Comparison of ENCODE assay signal across 17 cellular contexts in the genomic region with DNA sequence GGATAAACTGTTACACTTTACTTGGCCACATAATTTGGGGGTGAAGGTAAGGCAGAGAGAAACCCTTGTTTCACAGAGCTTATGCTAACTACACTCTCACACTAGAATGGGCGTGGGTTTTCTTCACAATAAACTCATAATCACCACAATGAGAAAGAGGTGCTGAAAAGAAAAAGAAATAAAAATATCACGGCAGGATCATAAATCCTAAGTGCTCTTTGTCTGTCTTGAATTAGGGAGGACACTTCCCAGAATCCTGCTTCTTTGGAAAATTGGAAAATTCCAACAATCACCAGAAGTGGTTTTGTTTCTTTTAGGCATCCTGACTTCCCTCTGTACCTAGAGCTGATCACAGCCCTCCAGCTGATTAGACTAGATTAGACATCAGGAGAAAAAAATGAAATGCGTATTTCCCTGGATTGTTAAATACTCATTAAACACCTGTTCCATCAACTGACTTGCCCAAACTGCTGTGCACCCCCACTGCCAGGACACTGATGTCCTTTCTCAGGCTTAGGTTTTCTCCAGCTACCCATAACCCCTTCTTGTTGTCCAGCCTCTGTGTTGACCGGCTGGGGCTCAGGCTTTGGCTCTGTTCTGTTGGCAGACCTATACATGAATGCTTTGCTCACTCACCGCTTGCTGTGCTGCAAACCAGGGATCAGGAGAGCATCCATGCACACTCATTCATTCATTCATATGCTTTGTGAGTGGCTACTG. TPM values are rescaled to one million over a fixed set of nuclear protein-coding genes. Genes with fewer than 3 reads are reported as not detected.
DNase-seq lines count a peak whose midpoint lies in the region; ATAC-seq and TF ChIP-seq lines count a peak whose summit lies in the region.
"Had no signal": no experiment of that assay in that cellular context is flagged by ENCODE, and none has a peak within 500 bp of the region (broad histone marks: within the 10 kb centered on the region; RNA-seq: fewer than 3 reads in every experiment).

No MANE protein-coding gene starts in this region.

- no peaks in the 10 kb centered on the region for H3K27me3 ChIP-seq in GM23338 (ENCODE audit: insufficient read depth)
- H3K27me3 ChIP-seq in CD4-positive, alpha-beta memory T cell (ENCODE audit: insufficient read depth, low read length) = no peaks in the 10 kb centered on the region
- H3K27me3 ChIP-seq: SJSA1 had no signal

- POLR2A ChIA-PET in CD4-positive, alpha-beta memory T cell (lab: Charles Lee; ENCODE audit: partially characterized antibody) = no interaction called here

- peak overlapping the region; percentile 38; the same call in 1 of the 2 replicates for H3K4me2 ChIP-seq in GM23338

- no peak overlapping the region for H3K4me3 Mint-ChIP-seq in GM23338
- no peak overlapping the region for H3K4me3 Mint-ChIP-seq in activated T-helper 1 cell treated with anti-CD3 and anti-CD28 coated beads, Interleukin-12 subunit alpha, Interleukin-12 subunit beta, Interleukin-2, Interleukin-4 antibody, amounts not matched to agents 30 ng/mL and 10 ng/mL and 1 ng/mL, durations not matched to agents 14 hours and 24 hours and 36 hours
- H3K4me3 Mint-ChIP-seq in nephron progenitor cell = no peak overlapping the region
- H3K4me3 Mint-ChIP-seq in CD4-positive, alpha-beta memory T cell = no peak overlapping the region
- H3K4me3 Mint-ChIP-seq: H9 had no signal

- H3K27ac Mint-ChIP-seq in GM23338 (no peak overlapping the region), nephron progenitor cell (peak overlapping the region; percentile 4)
- H3K27ac Mint-ChIP-seq in activated T-helper 1 cell treated with anti-CD3 and anti-CD28 coated beads, Interleukin-12 subunit alpha, Interleukin-12 subunit beta, Interleukin-2, Interleukin-4 antibody, amounts not matched to agents 30 ng/mL and 10 ng/mL and 1 ng/mL, durations not matched to agents 14 hours and 24 hours and 36 hours = peak overlapping the region; percentile 8
- H3K27ac Mint-ChIP-seq in CD4-positive, alpha-beta memory T cell = no peak overlapping the region

- H3K4me1 Mint-ChIP-seq in GM23338 (peaks cover 26% of the 10 kb centered on the region), nephron progenitor cell (peaks cover 4% of the 10 kb centered on the region)
- peaks cover 31% of the 10 kb centered on the region for H3K4me1 Mint-ChIP-seq in activated T-helper 1 cell treated with anti-CD3 and anti-CD28 coated beads, Interleukin-12 subunit alpha, Interleukin-12 subunit beta, Interleukin-2, Interleukin-4 antibody, amounts not matched to agents 30 ng/mL and 10 ng/mL and 1 ng/mL, durations not matched to agents 14 hours and 24 hours and 36 hours (ENCODE audit: low read depth)
- H3K4me1 Mint-ChIP-seq in CD4-positive, alpha-beta memory T cell = peaks cover 0 to 2% (median under 1%) of the 10 kb centered on the region in 4 donors

- H2AFZ ChIP-seq in GM23338 = no peak overlapping the region

- intact Hi-C loops in activated T-helper 1 cell treated with anti-CD3 and anti-CD28 coated beads, Interleukin-12 subunit alpha, Interleukin-12 subunit beta, Interleukin-2, Interleukin-4 antibody, amounts not matched to agents 30 ng/mL and 10 ng/mL and 1 ng/mL, durations not matched to agents 14 hours and 24 hours and 36 hours (cut with micrococcal nuclease) = no loop called here
- intact Hi-C loops in CD4-positive, alpha-beta memory T cell (cut with micrococcal nuclease) = no loop called here

- H3K36me3 Mint-ChIP-seq in GM23338 (ENCODE audit: low read depth) = no peaks in the 10 kb centered on the region
- H3K36me3 Mint-ChIP-seq in activated T-helper 1 cell treated with anti-CD3 and anti-CD28 coated beads, Interleukin-12 subunit alpha, Interleukin-12 subunit beta, Interleukin-2, Interleukin-4 antibody, amounts not matched to agents 30 ng/mL and 10 ng/mL and 1 ng/mL, durations not matched to agents 14 hours and 24 hours and 36 hours (ENCODE audit: low read depth) = peaks cover 12% of the 10 kb centered on the region
- H3K36me3 Mint-ChIP-seq in nephron progenitor cell (ENCODE audit: low read depth) = peaks cover 5% of the 10 kb centered on the region
- peaks cover 14 to 19% of the 10 kb centered on the region in 2 donors for H3K36me3 Mint-ChIP-seq in CD4-positive, alpha-beta memory T cell

- DNase-seq in NCI-H2107 treated with DMSO at 0.1 percent for 48 hours (lab: John Stamatoyannopoulos, UW; ENCODE audit: unreplicated experiment) (peak; percentile 85), NCI-H2107 (lab: John Stamatoyannopoulos, UW) (no peak), GM23338 (ENCODE audit: low spot score) (no peak), nephron progenitor cell (no peak), NCI-H2227 (lab: John Stamatoyannopoulos, UW; ENCODE audit: unreplicated experiment) (no peak), NCI-H2196 treated with DMSO at 0.1 percent for 48 hours (lab: John Stamatoyannopoulos, UW; ENCODE audit: unreplicated experiment) (no peak)
- DNase-seq in activated T-helper 1 cell treated with anti-CD3 and anti-CD28 coated beads, Interleukin-12 subunit alpha, Interleukin-12 subunit beta, Interleukin-2, Interleukin-4 antibody, amounts not matched to agents 30 ng/mL and 10 ng/mL and 1 ng/mL, durations not matched to agents 14 hours and 24 hours and 36 hours (ENCODE audit: low spot score) = no peak
- no peak for DNase-seq in CD4-positive, alpha-beta memory T cell
- DNase-seq: 8988T; C1 segment of cervical spinal cord; H9; NCI-H1436; NCI-H2081 treated with DMSO at 0.1 percent for 48 hours; NK-92 treated with Interleukin-12 subunit alpha and Interleukin-12 subunit beta, amount 100 ng/mL, for 24 hours; OCI-M1; RPMI8226 had no signal

- no peaks in the 10 kb centered on the region for H4K20me1 ChIP-seq in GM23338 (replicated peaks; ENCODE audit: insufficient read depth)

- no peaks in the 10 kb centered on the region for H3K9me2 ChIP-seq in GM23338 (ENCODE audit: insufficient read depth)

- H3F3A ChIP-seq in GM23338 (replicated peaks; ENCODE audit: low read depth) = no peaks in the 10 kb centered on the region

- H3K9me3 Mint-ChIP-seq in GM23338 (no peaks in the 10 kb centered on the region), nephron progenitor cell (no peaks in the 10 kb centered on the region)
- no peaks in the 10 kb centered on the region for H3K9me3 Mint-ChIP-seq in activated T-helper 1 cell treated with anti-CD3 and anti-CD28 coated beads, Interleukin-12 subunit alpha, Interleukin-12 subunit beta, Interleukin-2, Interleukin-4 antibody, amounts not matched to agents 30 ng/mL and 10 ng/mL and 1 ng/mL, durations not matched to agents 14 hours and 24 hours and 36 hours
- no peaks in the 10 kb centered on the region for H3K9me3 Mint-ChIP-seq in CD4-positive, alpha-beta memory T cell
- H3K9me3 Mint-ChIP-seq: H9 had no signal

- H3K4me3 ChIP-seq in GM23338 = no peak overlapping the region
- no peak overlapping the region for H3K4me3 ChIP-seq in CD4-positive, alpha-beta memory T cell (ENCODE audit: low read length in 2 of 2)
- H3K4me3 ChIP-seq: SJSA1 had no signal

- no peaks in the 10 kb centered on the region for H3K9me3 ChIP-seq in CD4-positive, alpha-beta memory T cell (ENCODE audit: control insufficient read depth in 1 of 2, low read length in 2 of 2)
- H3K9me3 ChIP-seq: SJSA1 had no signal

- H3K27me3 Mint-ChIP-seq in GM23338 (ENCODE audit: insufficient read depth, low read depth, poor library complexity) = no peaks in the 10 kb centered on the region
- H3K27me3 Mint-ChIP-seq in activated T-helper 1 cell treated with anti-CD3 and anti-CD28 coated beads, Interleukin-12 subunit alpha, Interleukin-12 subunit beta, Interleukin-2, Interleukin-4 antibody, amounts not matched to agents 30 ng/mL and 10 ng/mL and 1 ng/mL, durations not matched to agents 14 hours and 24 hours and 36 hours (ENCODE audit: insufficient read depth) = no peaks in the 10 kb centered on the region
- H3K27me3 Mint-ChIP-seq in nephron progenitor cell (ENCODE audit: low read depth, poor library complexity) = peaks cover 3% of the 10 kb centered on the region
- H3K27me3 Mint-ChIP-seq in CD4-positive, alpha-beta memory T cell = no peaks in the 10 kb centered on the region

- CTCF ChIA-PET in CD4-positive, alpha-beta memory T cell (lab: Charles Lee; ENCODE audit: partially characterized antibody) = no interaction called here

- no peak for TF ChIP-seq CTCF in GM23338 (conservative IDR thresholded peaks at IDR 0.05; ENCODE audit: low read depth in 2 of 2)
- no peak for TF ChIP-seq CTCF in nephron progenitor cell (IDR thresholded peaks at IDR 0.05)

- H3K4me1 ChIP-seq in GM23338 (ENCODE audit: insufficient read depth) = peaks cover 17% of the 10 kb centered on the region; the same call in 1 of the 2 replicates
- peaks cover 6% of the 10 kb centered on the region for H3K4me1 ChIP-seq in CD4-positive, alpha-beta memory T cell (ENCODE audit: insufficient read depth, low read length)

- no peak for ATAC-seq in GM23338

- H3K27ac ChIP-seq in GM23338 (ENCODE audit: low read depth) = no peak overlapping the region
- no peak overlapping the region for H3K27ac ChIP-seq in CD4-positive, alpha-beta memory T cell (ENCODE audit: low read depth, low read length)
- H3K27ac ChIP-seq: SJSA1 had no signal

- H3K36me3 ChIP-seq in GM23338 (ENCODE audit: insufficient read depth) = no peaks in the 10 kb centered on the region
- no peaks in the 10 kb centered on the region for H3K36me3 ChIP-seq in CD4-positive, alpha-beta memory T cell (ENCODE audit: insufficient read depth, low read length)
- H3K36me3 ChIP-seq: SJSA1 had no signal

- H3K79me2 ChIP-seq in GM23338 (replicated peaks; ENCODE audit: insufficient read depth) = no peaks in the 10 kb centered on the region

TF ChIP-seq in GM23338, 12 proteins besides CTCF, POLR2A, EP300 and RAD21 (continues in another document):
- no peak for TF ChIP-seq NANOG (IDR thresholded peaks at IDR 0.05; ENCODE audit: borderline replicate concordance)

RNA-seq across cellular contexts. Expression of a gene that starts 41.6 kb away (rescaled TPM):
- total RNA-seq in GM23338 (2014; rRNA removed; shearing (Covaris generic)) = not detected in 2 replicates
- polyA plus RNA-seq in GM23338 (2016; fragmentation: Nextera tagmentation; extraction: Ambion mirVana) = 0.26 TPM in 1 of 2 replicates, not detected in the other
- total RNA-seq in activated T-helper 1 cell treated with anti-CD3 and anti-CD28 coated beads, Interleukin-12 subunit alpha, Interleukin-12 subunit beta, Interleukin-2, Interleukin-4 antibody, amounts not matched to agents 30 ng/mL and 10 ng/mL and 1 ng/mL, durations not matched to agents 14 hours and 24 hours and 36 hours = 0.15 and 0.16 TPM in 2 replicates
- total RNA-seq in CD4-positive, alpha-beta memory T cell = under 1 TPM in 1 of 2 experiments, not detected in 1; 0.17 TPM
- polyA plus RNA-seq in CD4-positive, alpha-beta memory T cell = under 1 TPM in 1 of 2 donors, not detected in 1; 0.22 TPM
- total RNA-seq: H9 had no signal

Comparison
In these comparisons a context has a peak if more than half of its experiments do, and no peak if none do; other contexts are left out.
1. H3K27ac Mint-ChIP-seq: peak in activated T-helper 1 cell treated with anti-CD3 and anti-CD28 coated beads, Interleukin-12 subunit alpha, Interleukin-12 subunit beta, Interleukin-2, Interleukin-4 antibody, amounts not matched to agents 30 ng/mL and 10 ng/mL and 1 ng/mL, durations not matched to agents 14 hours and 24 hours and 36 hours (single experiment) and nephron progenitor cell (single experiment); none in GM23338 (single experiment) and CD4-positive, alpha-beta memory T cell (0 of 7).